ENCODE assay signal across 34 cellular contexts in the genomic region with DNA sequence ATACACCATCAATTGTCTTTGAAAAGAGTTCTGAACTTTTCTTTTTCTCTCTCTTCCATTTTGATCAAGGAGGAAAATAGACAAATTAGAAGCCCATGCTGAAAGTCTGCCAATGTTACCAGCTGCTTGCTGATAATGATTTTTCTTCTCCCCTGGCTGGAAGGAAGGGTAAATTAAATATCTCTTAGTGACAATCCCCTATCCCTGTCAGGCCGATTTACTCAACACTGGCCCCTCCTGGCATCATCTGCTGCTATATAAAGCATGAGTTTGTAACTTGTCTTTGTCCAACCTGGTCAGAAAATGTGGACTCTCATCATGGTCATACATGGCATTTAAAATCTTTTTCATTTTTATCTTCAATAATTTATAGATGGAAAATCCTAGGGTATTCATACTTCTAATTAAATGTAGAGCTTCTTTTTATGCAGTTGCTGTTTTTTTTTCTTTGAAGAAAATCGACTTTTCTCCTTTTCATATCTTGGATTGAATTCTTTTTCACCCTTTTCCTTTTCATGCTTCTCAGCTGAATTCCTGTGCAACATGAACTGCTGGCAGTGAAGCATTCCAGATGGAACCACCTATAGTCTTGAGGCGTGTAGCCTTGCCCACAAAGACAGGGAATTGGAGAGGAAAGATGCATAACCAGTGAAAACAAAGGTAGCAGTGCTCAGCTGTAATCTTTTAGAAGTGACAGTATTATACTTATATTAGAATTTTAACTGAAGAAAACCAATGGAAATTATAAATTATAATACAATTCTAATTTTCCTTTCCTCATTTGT.
DNase-seq lines count a peak whose midpoint lies in the region; ATAC-seq, FAIRE-seq and TF ChIP-seq lines count a peak whose summit lies in the region.
"Had no signal": no experiment of that assay in that cellular context is flagged by ENCODE, and none has a peak within 500 bp of the region (broad histone marks: within the 10 kb centered on the region; RNA-seq: fewer than 3 reads in every experiment).

No MANE protein-coding gene starts in this region.

- intact Hi-C loops in HepG2 (cut with micrococcal nuclease; ENCODE audit: unreplicated experiment) = no loop called here

- ATAC-seq in HepG2 = no peak
- ATAC-seq: activated T-helper 17 cell treated with anti-CD3 and anti-CD28 coated beads, Interleukin-2, amount 50 U/mL, for 72 hours; CD8-positive, alpha-beta T cell; foreskin keratinocyte; heart left ventricle; left ventricle myocardium superior had no signal

- CTCF ChIA-PET in HepG2 (lab: Yijun Ruan, JAX; ENCODE audit: low intra/inter-chr PET ratio, low total read pairs) = no interaction called here

- no peak for TF ChIP-seq RAD21 in HepG2 (CRISPR knock-in tag; IDR thresholded peaks at IDR 0.05)

- H3K9ac ChIP-seq in astrocyte (ENCODE audit: low read length) = no peak overlapping the region
- no peak overlapping the region for H3K9ac ChIP-seq in HepG2 (ENCODE audit: insufficient read depth, low read depth, low read length)
- no peak overlapping the region for H3K9ac ChIP-seq in neural progenitor cell

- in situ Hi-C loops in HepG2 (cut with HindIII; ENCODE audit: extremely low pct_ligation_motif_present, low pct_unique_long_range_greater_than_20kb) = no loop called here

- H3K4me3 Mint-ChIP-seq in astrocyte (ENCODE audit: unreplicated experiment) (no peak overlapping the region), neural progenitor cell (no peak overlapping the region)
- H3K4me3 Mint-ChIP-seq: activated naive CD4-positive, alpha-beta T cell treated with anti-CD3 and anti-CD28 coated beads, Interleukin-2, amount 10 ng/mL, durations not matched to agents 7 days and 5 days; activated T-helper 17 cell treated with anti-CD3 and anti-CD28 coated beads, Interleukin-2, amount 50 U/mL, for 72 hours; B cell; CD8-positive, alpha-beta T cell; naive B cell; T-helper 2 cell treated with Interferon-gamma antibody and Interleukin-4, amounts not matched to agents 5 μg/mL and 100 μg/mL, for 36 hours had no signal

- BruUV-seq in HepG2 (replicated peaks; lab: Mats Ljungman, UMichigan) = no TSS peak

- no peaks in the 10 kb centered on the region for H3K36me3 Mint-ChIP-seq in astrocyte (ENCODE audit: low read depth, unreplicated experiment)
- H3K36me3 Mint-ChIP-seq in neural progenitor cell = no peaks in the 10 kb centered on the region
- H3K36me3 Mint-ChIP-seq: activated naive CD4-positive, alpha-beta T cell treated with anti-CD3 and anti-CD28 coated beads, Interleukin-2, amount 10 ng/mL, durations not matched to agents 7 days and 5 days; CD8-positive, alpha-beta T cell; naive B cell had no signal

- POLR2A ChIA-PET in HepG2 (lab: Yijun Ruan, JAX) = no interaction called here

- H3K9me3 ChIP-seq in astrocyte (ENCODE audit: insufficient read depth, low read depth, low read length) = no peaks in the 10 kb centered on the region
- no peaks in the 10 kb centered on the region for H3K9me3 ChIP-seq in HepG2 (ENCODE audit: low read length)
- H3K9me3 ChIP-seq in neural progenitor cell (ENCODE audit: low read depth) = no peaks in the 10 kb centered on the region
- H3K9me3 ChIP-seq: heart left ventricle, prostate gland, sigmoid colon, tibial artery had no signal

- no peak for TF ChIP-seq POLR2A in HepG2 (IDR thresholded peaks at IDR 0.05; ENCODE audit: insufficient read depth in 1 of 2, low read depth in 2 of 2, low read length in 2 of 2)

- H3K9me3 Mint-ChIP-seq in astrocyte (ENCODE audit: unreplicated experiment) = no peaks in the 10 kb centered on the region
- peaks cover 2% of the 10 kb centered on the region for H3K9me3 Mint-ChIP-seq in neural progenitor cell
- H3K9me3 Mint-ChIP-seq: activated naive CD4-positive, alpha-beta T cell treated with anti-CD3 and anti-CD28 coated beads, Interleukin-2, amount 10 ng/mL, durations not matched to agents 7 days and 5 days; activated T-helper 17 cell treated with anti-CD3 and anti-CD28 coated beads, Interleukin-2, amount 50 U/mL, for 72 hours; CD8-positive, alpha-beta T cell; T-helper 2 cell treated with Interferon-gamma antibody and Interleukin-4, amounts not matched to agents 5 μg/mL and 100 μg/mL, for 36 hours had no signal

- no peak overlapping the region for H3K4me3 ChIP-seq in AG10803 (ENCODE audit: low read length)
- no peak overlapping the region for H3K4me3 ChIP-seq in astrocyte (ENCODE audit: insufficient read depth, low read depth, low read length)
- no peak overlapping the region for H3K4me3 ChIP-seq in HepG2 (replicated peaks in 1 of 3; ENCODE audit: insufficient read depth in 1 of 3, low read depth in 2 of 3, low read length in 3 of 3)
- no peak overlapping the region for H3K4me3 ChIP-seq in neural progenitor cell
- H3K4me3 ChIP-seq: heart left ventricle, PC-9, prostate gland, sigmoid colon, tibial artery had no signal

- H4K20me1 ChIP-seq in astrocyte (ENCODE audit: insufficient read depth, low read length) (no peaks in the 10 kb centered on the region), HepG2 (ENCODE audit: insufficient read depth, low read length) (no peaks in the 10 kb centered on the region), neural progenitor cell (ENCODE audit: low read depth) (no peaks in the 10 kb centered on the region)

- H3K27me3 ChIP-seq in astrocyte (ENCODE audit: insufficient read depth, low read length) (no peaks in the 10 kb centered on the region), HepG2 (ENCODE audit: control insufficient read depth in 1 of 2, insufficient read depth in 2 of 2, low read length in 2 of 2) (no peaks in the 10 kb centered on the region), neural progenitor cell (peaks cover 6% of the 10 kb centered on the region)
- H3K27me3 ChIP-seq: heart left ventricle, sigmoid colon, tibial artery had no signal

- H3K4me1 ChIP-seq in astrocyte (ENCODE audit: insufficient read depth, low read length) (peaks cover 39% of the 10 kb centered on the region), HepG2 (ENCODE audit: insufficient read depth, low read length) (no peaks in the 10 kb centered on the region), neural progenitor cell (no peaks in the 10 kb centered on the region)
- H3K4me1 ChIP-seq: foreskin keratinocyte, prostate gland, tibial artery had no signal

- no peak for TF ChIP-seq EP300 in HepG2 (IDR thresholded peaks at IDR 0.05; ENCODE audit: low read depth in 2 of 2, low read length in 2 of 2)
- no peak for TF ChIP-seq EP300 in HepG2 (CRISPR knock-in tag; IDR thresholded peaks at IDR 0.05; ENCODE audit: borderline replicate concordance)

- H3K79me2 ChIP-seq in astrocyte (ENCODE audit: insufficient read depth, low read length) (no peaks in the 10 kb centered on the region), HepG2 (ENCODE audit: insufficient read depth, low read length) (no peaks in the 10 kb centered on the region), neural progenitor cell (ENCODE audit: low read depth) (no peaks in the 10 kb centered on the region)

- H3K27me3 Mint-ChIP-seq in astrocyte (ENCODE audit: low read depth, unreplicated experiment) (peaks cover 5% of the 10 kb centered on the region), neural progenitor cell (ENCODE audit: insufficient read depth, low read depth) (no peaks in the 10 kb centered on the region)
- H3K27me3 Mint-ChIP-seq: activated naive CD4-positive, alpha-beta T cell treated with anti-CD3 and anti-CD28 coated beads, Interleukin-2, amount 10 ng/mL, durations not matched to agents 7 days and 5 days had no signal

- H2AFZ ChIP-seq in astrocyte (ENCODE audit: low read depth, low read length) (no peak overlapping the region), HepG2 (ENCODE audit: low read length) (no peak overlapping the region), neural progenitor cell (replicated peaks) (no peak overlapping the region)
- H2AFZ ChIP-seq: PC-9 had no signal

- H3K27ac Mint-ChIP-seq in astrocyte (ENCODE audit: unreplicated experiment) (peak overlapping the region; percentile 85), neural progenitor cell (no peak overlapping the region)
- H3K27ac Mint-ChIP-seq: activated naive CD4-positive, alpha-beta T cell treated with anti-CD3 and anti-CD28 coated beads, Interleukin-2, amount 10 ng/mL, durations not matched to agents 7 days and 5 days; activated T-helper 17 cell treated with anti-CD3 and anti-CD28 coated beads, Interleukin-2, amount 50 U/mL, for 72 hours; B cell; CD8-positive, alpha-beta T cell; naive B cell; T-helper 2 cell treated with Interferon-gamma antibody and Interleukin-4, amounts not matched to agents 5 μg/mL and 100 μg/mL, for 36 hours had no signal

- peak; percentile 27 for DNase-seq in AG10803 (ENCODE audit: low read depth)
- peak; percentile 66 for DNase-seq in LHCN-M2 (ENCODE audit: low read depth)
- DNase-seq in astrocyte (ENCODE audit: low read depth) = peak; percentile 46
- DNase-seq in glomerular visceral epithelial cell (ENCODE audit: extremely low spot score) = peak; percentile 59
- no peak for DNase-seq in NOMO-1 treated with dmso at 0.1 percent for 144 hours (lab: John Stamatoyannopoulos, UW; ENCODE audit: unreplicated experiment)
- no peak for DNase-seq in activated CD4-positive, CD25-positive, alpha-beta regulatory T cell treated with anti-CD3 and anti-CD28 coated beads, Interleukin-2, amount 50 U/mL, for 72 hours
- DNase-seq in HepG2 (ENCODE audit: low spot score) = no peak
- DNase-seq in neural progenitor cell (ENCODE audit: low spot score) = no peak
- DNase-seq: activated CD4-positive, alpha-beta T cell treated with anti-CD3 and anti-CD28 coated beads for 4 hours; activated naive CD4-positive, alpha-beta T cell treated with anti-CD3 and anti-CD28 coated beads, Interleukin-2, amount 10 ng/mL, durations not matched to agents 7 days and 5 days; amygdala; caudate nucleus; CD8-positive, alpha-beta T cell; DMS153; foreskin keratinocyte; H7; heart left ventricle; islet precursor cell; Kasumi-1; left ventricle myocardium superior; naive B cell; NCI-H187; NCI-H510A treated with DMSO at 0.1 percent for 48 hours; NK-92 treated with Interleukin-12 subunit alpha and Interleukin-12 subunit beta, amount 100 ng/mL, for 24 hours; PC-9; SHP77; sigmoid colon; stimulated activated CD4-positive, alpha-beta T cell treated with anti-CD3 and anti-CD28 coated beads, Interleukin-4, amount 100 ng/mL, for 4 hours; tibial artery had no signal

- WGBS in HepG2 (ENCODE audit: low lambda C conversion rate) = 2% methylated on average over 3 of the region's 3 CpGs

- FAIRE-seq in astrocyte (lab: Jason Lieb, UNC) (no peak), HepG2 (lab: Jason Lieb, UNC) (no peak)
- FAIRE-seq: GM12892 had no signal

- peaks cover 43% of the 10 kb centered on the region for H3K4me1 Mint-ChIP-seq in astrocyte (ENCODE audit: low read depth, unreplicated experiment)
- no peaks in the 10 kb centered on the region for H3K4me1 Mint-ChIP-seq in neural progenitor cell
- H3K4me1 Mint-ChIP-seq: activated naive CD4-positive, alpha-beta T cell treated with anti-CD3 and anti-CD28 coated beads, Interleukin-2, amount 10 ng/mL, durations not matched to agents 7 days and 5 days; activated T-helper 17 cell treated with anti-CD3 and anti-CD28 coated beads, Interleukin-2, amount 50 U/mL, for 72 hours; B cell; naive B cell had no signal

- H3K4me2 ChIP-seq in astrocyte (ENCODE audit: low read length) = peak overlapping the region; percentile 52
- no peak overlapping the region for H3K4me2 ChIP-seq in HepG2 (ENCODE audit: low read depth, low read length)
- no peak overlapping the region for H3K4me2 ChIP-seq in neural progenitor cell

- H3K27ac ChIP-seq in astrocyte (ENCODE audit: low read depth, low read length) = peak overlapping the region; percentile 21
- no peak overlapping the region for H3K27ac ChIP-seq in HepG2 (ENCODE audit: extremely low read length, insufficient read depth, low read length)
- no peak overlapping the region for H3K27ac ChIP-seq in neural progenitor cell
- H3K27ac ChIP-seq: foreskin keratinocyte, PC-9, prostate gland, sigmoid colon, tibial artery had no signal

- TF ChIP-seq CTCF in AG10803 (conservative IDR thresholded peaks at IDR 0.05; ENCODE audit: low read length) (peak; percentile 15; the same call in 1 of the 2 replicates), astrocyte (IDR thresholded peaks at IDR 0.05; ENCODE audit: insufficient read depth, low read depth, low read length) (no peak), HepG2 (CRISPR knock-in tag; IDR thresholded peaks at IDR 0.05) (no peak), neural progenitor cell (IDR thresholded peaks at IDR 0.05) (no peak)

- no peaks in the 10 kb centered on the region for H3F3A ChIP-seq in neural progenitor cell (ENCODE audit: low read depth)

- H3K36me3 ChIP-seq in astrocyte (ENCODE audit: insufficient read depth, low read length) (no peaks in the 10 kb centered on the region), HepG2 (replicated peaks in 1 of 2; ENCODE audit: control insufficient read depth in 1 of 2, insufficient read depth in 2 of 2, low read length in 2 of 2) (no peaks in the 10 kb centered on the region), neural progenitor cell (no peaks in the 10 kb centered on the region)
- H3K36me3 ChIP-seq: heart left ventricle, prostate gland, sigmoid colon, tibial artery had no signal

Comparison
In these comparisons a context has a peak if more than half of its experiments do, and no peak if none do; other contexts are left out.
1. DNase-seq: peak in AG10803 (single experiment), LHCN-M2 (single experiment), astrocyte (single experiment) and glomerular visceral epithelial cell (single experiment); none in NOMO-1 treated with dmso at 0.1 percent for 144 hours (single experiment), activated CD4-positive, CD25-positive, alpha-beta regulatory T cell treated with anti-CD3 and anti-CD28 coated beads, Interleukin-2, amount 50 U/mL, for 72 hours (single experiment), HepG2 (single experiment) and neural progenitor cell (single experiment).